In the genomic region with DNA sequence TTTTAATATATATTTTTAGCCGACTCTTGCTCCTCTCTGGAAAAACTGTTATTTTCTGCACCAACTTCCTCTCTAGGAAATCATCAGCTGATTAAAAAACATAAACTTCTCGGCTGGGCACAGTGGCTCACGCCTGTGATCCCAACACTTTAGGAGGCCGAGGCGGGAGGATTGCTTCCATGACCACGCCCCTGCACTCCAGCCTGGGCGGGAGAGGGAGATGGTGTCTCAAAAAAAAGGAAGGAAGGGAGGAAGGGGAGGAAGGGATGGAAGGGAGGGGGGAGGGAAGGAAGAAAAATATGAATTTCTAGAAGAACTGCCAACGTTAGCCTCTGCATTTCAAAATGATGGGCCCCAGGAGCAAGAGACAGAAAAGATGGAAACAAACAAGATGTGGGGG, we compare ENCODE assay signal across 17 cellular contexts. TPM values are rescaled to one million over a fixed set of nuclear protein-coding genes. Genes with fewer than 3 reads are reported as not detected.
A peak's percentile ranks its signal among the peaks of the same experiment; 100 is the strongest.
DNase-seq lines count a peak whose midpoint lies in the region; ATAC-seq and TF ChIP-seq lines count a peak whose summit lies in the region.
"Had no signal": no experiment of that assay in that cellular context is flagged by ENCODE, and none has a peak within 500 bp of the region (broad histone marks: within the 10 kb centered on the region; RNA-seq: fewer than 3 reads in every experiment).

No MANE protein-coding gene starts in this region.

- H3K36me3 ChIP-seq in transverse colon = no peaks in the 10 kb centered on the region

- H3K27ac ChIP-seq in transverse colon = peak overlapping the region; percentile 39 to 78 (median 59)

- WGBS in transverse colon (ENCODE audit: low coverage in 1 of 2), 2 donors = 65 to 68% methylated on average over 5 to 8 of the region's 8 CpGs

- intact Hi-C loops in transverse colon (cut with DNase I; ENCODE audit: low total_unique reads) = no loop called here

- H3K4me3 ChIP-seq in transverse colon = no peak overlapping the region
- H3K4me3 ChIP-seq: GM12878, Peyer's patch had no signal

- no peak overlapping the region for H3K4me3 Mint-ChIP-seq in activated CD4-positive, alpha-beta T cell treated with anti-CD3 and anti-CD28 coated beads, Interleukin-2, amount 10 ng/mL, durations not matched to agents 7 days and 5 days
- H3K4me3 Mint-ChIP-seq: CD4-positive, alpha-beta T cell; IgD-negative memory B cell had no signal

- H3K27me3 ChIP-seq in transverse colon = no peaks in the 10 kb centered on the region
- H3K27me3 ChIP-seq: Peyer's patch had no signal

- in situ Hi-C loops in transverse colon (cut with MboI; ENCODE audit: low pct_ligation_motif_present in 1 of 4, low pct_unique_long_range_greater_than_20kb in 1 of 4, low sequenced_read_pairs in 3 of 4) = no loop called here

- CTCF ChIA-PET in activated CD4-positive, alpha-beta T cell treated with anti-CD3 and anti-CD28 coated beads, Interleukin-2, amount 10 ng/mL, durations not matched to agents 7 days and 5 days (lab: Charles Lee) = interaction anchor here (1.3 kb wide), 1 partner anchor 12 kb away, joined by 4 read pairs; no protein-coding TSS in a partner anchor

- no peak for TF ChIP-seq EP300 in transverse colon (IDR thresholded peaks at IDR 0.05; ENCODE audit: low read depth)

- no peaks in the 10 kb centered on the region for H3K27me3 Mint-ChIP-seq in activated CD4-positive, alpha-beta T cell treated with anti-CD3 and anti-CD28 coated beads, Interleukin-2, amount 10 ng/mL, durations not matched to agents 7 days and 5 days
- H3K27me3 Mint-ChIP-seq: CD4-positive, alpha-beta T cell; IgD-negative memory B cell had no signal

- ATAC-seq in HG03108 (IDR thresholded peaks at IDR 0.05; ENCODE audit: unreplicated experiment) = no peak
- no peak for ATAC-seq in GM18498 (IDR thresholded peaks at IDR 0.05; ENCODE audit: unreplicated experiment)
- ATAC-seq: GM12878 had no signal

- no peaks in the 10 kb centered on the region for H3K9me3 ChIP-seq in transverse colon
- H3K9me3 ChIP-seq: Peyer's patch had no signal

- no peaks in the 10 kb centered on the region for H3K9me3 Mint-ChIP-seq in activated CD4-positive, alpha-beta T cell treated with anti-CD3 and anti-CD28 coated beads, Interleukin-2, amount 10 ng/mL, durations not matched to agents 7 days and 5 days
- H3K9me3 Mint-ChIP-seq: CD4-positive, alpha-beta T cell; IgD-negative memory B cell had no signal

- TF ChIP-seq POLR2A in transverse colon (IDR thresholded peaks at IDR 0.05) = no peak

- POLR2A ChIA-PET in activated CD4-positive, alpha-beta T cell treated with anti-CD3 and anti-CD28 coated beads, Interleukin-2, amount 10 ng/mL, durations not matched to agents 7 days and 5 days (lab: Charles Lee) = no interaction called here

- peak; percentile 10 to 36 for DNase-seq in Kasumi-1 (lab: John Stamatoyannopoulos, UW)
- peak; percentile 23 for DNase-seq in dermis blood vessel endothelial cell
- no peak for DNase-seq in transverse colon
- DNase-seq in activated CD4-positive, alpha-beta T cell treated with anti-CD3 and anti-CD28 coated beads, Interleukin-2, amount 10 ng/mL, durations not matched to agents 7 days and 5 days = no peak
- DNase-seq: ACHN; Calu3; CD4-positive, alpha-beta T cell; NCI-H1436; NCI-H2029 treated with DMSO at 0.1 percent for 48 hours; NCI-H510A; Peyer's patch; SHP77 treated with DMSO at 0.1 percent for 48 hours had no signal

- H3K36me3 Mint-ChIP-seq in activated CD4-positive, alpha-beta T cell treated with anti-CD3 and anti-CD28 coated beads, Interleukin-2, amount 10 ng/mL, durations not matched to agents 7 days and 5 days (ENCODE audit: low read depth) = peaks cover 11% of the 10 kb centered on the region

- peaks cover 21% of the 10 kb centered on the region for H3K4me1 Mint-ChIP-seq in activated CD4-positive, alpha-beta T cell treated with anti-CD3 and anti-CD28 coated beads, Interleukin-2, amount 10 ng/mL, durations not matched to agents 7 days and 5 days

- no peak for TF ChIP-seq CTCF in transverse colon (IDR thresholded peaks at IDR 0.05)

- H3K4me1 ChIP-seq in transverse colon = peaks cover 0 to 70% (median 22%) of the 10 kb centered on the region in 4 donors

- no peak overlapping the region for H3K27ac Mint-ChIP-seq in activated CD4-positive, alpha-beta T cell treated with anti-CD3 and anti-CD28 coated beads, Interleukin-2, amount 10 ng/mL, durations not matched to agents 7 days and 5 days
- H3K27ac Mint-ChIP-seq: CD4-positive, alpha-beta T cell had no signal

RNA-seq across cellular contexts. Expression of a gene that starts 11.9 kb away (rescaled TPM):
- 32.3 and 47.5 TPM in 2 replicates for total RNA-seq in dermis blood vessel endothelial cell
- 10 to 100 TPM; 61.2 to 91.6 (median 69.9) TPM for total RNA-seq in transverse colon
- total RNA-seq in activated CD4-positive, alpha-beta T cell treated with anti-CD3 and anti-CD28 coated beads, Interleukin-2, amount 10 ng/mL, durations not matched to agents 7 days and 5 days = 10 to 100 TPM; 31.1 to 32.2 TPM

RNA-seq across cellular contexts. Expression of a gene that starts 12.3 kb away (rescaled TPM):
- 21.6 and 61.4 TPM in 2 replicates for total RNA-seq in dermis blood vessel endothelial cell
- total RNA-seq in transverse colon = 10 to 100 TPM in 3 of 4 donors, 1 to 10 TPM in 1; 6.0 to 56.9 (median 22.3) TPM
- total RNA-seq in activated CD4-positive, alpha-beta T cell treated with anti-CD3 and anti-CD28 coated beads, Interleukin-2, amount 10 ng/mL, durations not matched to agents 7 days and 5 days = 10 to 100 TPM; 42.2 to 44.3 TPM

RNA-seq across cellular contexts. Expression of a gene that starts 25.2 kb away (rescaled TPM):
- total RNA-seq in dermis blood vessel endothelial cell = 1.0 and 2.1 TPM in 2 replicates
- total RNA-seq in transverse colon = under 1 TPM in 2 of 4 donors, not detected in 2; 0.14 to 0.32 TPM
- total RNA-seq in activated CD4-positive, alpha-beta T cell treated with anti-CD3 and anti-CD28 coated beads, Interleukin-2, amount 10 ng/mL, durations not matched to agents 7 days and 5 days = 1 to 10 TPM; 1.0 to 1.3 TPM

RNA-seq across cellular contexts. Expression of a gene that starts 31.2 kb away (rescaled TPM):
- 29.5 and 30.6 TPM in 2 replicates for total RNA-seq in dermis blood vessel endothelial cell
- 10 to 100 TPM; 22.5 to 58.5 (median 46.5) TPM for total RNA-seq in transverse colon
- 10 to 100 TPM; 33.9 to 35.5 TPM for total RNA-seq in activated CD4-positive, alpha-beta T cell treated with anti-CD3 and anti-CD28 coated beads, Interleukin-2, amount 10 ng/mL, durations not matched to agents 7 days and 5 days

RNA-seq across cellular contexts. Expression of a gene that starts 33.5 kb away (rescaled TPM):
- not detected in 2 replicates for total RNA-seq in dermis blood vessel endothelial cell
- total RNA-seq in transverse colon = 100 to 1,000 TPM in 3 of 4 donors, 10 to 100 TPM in 1; 19.5 to 256 (median 144) TPM
- not detected for total RNA-seq in activated CD4-positive, alpha-beta T cell treated with anti-CD3 and anti-CD28 coated beads, Interleukin-2, amount 10 ng/mL, durations not matched to agents 7 days and 5 days
- total RNA-seq: CD4-positive, alpha-beta T cell; G401; GM12878 had no signal

Comparison
In these comparisons a context has a peak if more than half of its experiments do, and no peak if none do; other contexts are left out.
1. DNase-seq: peak in Kasumi-1 (2 of 2) and dermis blood vessel endothelial cell (single experiment); none in transverse colon (single experiment) and activated CD4-positive, alpha-beta T cell treated with anti-CD3 and anti-CD28 coated beads, Interleukin-2, amount 10 ng/mL, durations not matched to agents 7 days and 5 days (single experiment).